8 cellular contexts compared by ENCODE assay signal in the genomic region with DNA sequence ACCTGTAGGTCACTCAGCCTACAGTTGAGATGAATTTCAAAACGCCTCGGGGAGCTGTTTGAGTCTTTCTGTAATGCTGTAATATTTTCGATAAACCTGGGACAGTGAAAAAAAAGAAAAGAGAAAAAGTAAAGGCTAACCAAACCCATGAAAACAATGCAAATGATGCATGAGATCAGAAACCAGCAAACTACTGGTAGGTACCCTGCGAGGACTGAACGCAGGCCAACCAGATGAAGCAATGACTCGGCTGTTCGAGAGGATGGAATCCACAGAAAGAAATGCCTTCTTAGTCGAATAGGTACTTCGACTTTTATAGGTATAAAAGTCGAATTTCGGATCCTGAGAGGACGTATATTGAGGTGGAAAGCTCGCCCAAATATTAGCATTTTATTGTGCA. TPM values are rescaled to one million over a fixed set of nuclear protein-coding genes. Genes with fewer than 3 reads are reported as not detected.
DNase-seq lines count a peak whose midpoint lies in the region; ATAC-seq, FAIRE-seq and TF ChIP-seq lines count a peak whose summit lies in the region.

No MANE protein-coding gene starts in this region.

- in situ Hi-C loops in G401 (cut with HindIII; ENCODE audit: low sequenced_read_pairs): no loop called here
- in situ Hi-C loops in GM12878 (cut with MboI): no loop called here

- BruUV-seq in GM12878 (replicated peaks; lab: Mats Ljungman, UMichigan): TSS peak; percentile 78

- SMC1A ChIA-PET in GM12878 (lab: Charles Lee; ENCODE audit: uncharacterized antibody, unreplicated experiment): interaction anchor here (0.6 to 3.6 kb wide), 3 partner anchors 10 to 1384 kb away, joined by 3 to 14 read pairs (median 7); no protein-coding TSS in a partner anchor

- no peaks in the 10 kb centered on the region for H4K20me1 ChIP-seq in GM12878 (ENCODE audit: control insufficient read depth, insufficient read depth)

- CTCF ChIA-PET in GM12878 (lab: Yijun Ruan, JAX): interaction anchor here (0.9 to 1.0 kb wide), 2 partner anchors 9 kb away, joined by 4 to 6 read pairs; no protein-coding TSS in a partner anchor

- TF ChIP-seq CTCF in GM12878 (IDR thresholded peaks at IDR 0.05 in 2 of 3, conservative IDR thresholded peaks at IDR 0.05 in 1 of 3; ENCODE audit: control insufficient read depth in 2 of 3, extremely low read depth in 1 of 3, insufficient read depth in 1 of 3, low read depth in 3 of 3, low read length in 3 of 3) (no peak), kidney epithelial cell (IDR thresholded peaks at IDR 0.05; ENCODE audit: insufficient read depth, low read length, poor library complexity, severe bottlenecking) (no peak), testis (IDR thresholded peaks at IDR 0.05) (no peak)

- WGBS in GM12878 (ENCODE audit: insufficient coverage, insufficient replicate concordance, low lambda C conversion rate, missing lambda C conversion rate): 16% methylated on average over 13 of the region's 13 CpGs
- 16 to 18% methylated on average over 13 of the region's 13 CpGs for WGBS in testis, 2 donors

- H3K36me3 ChIP-seq in GM12878 (ENCODE audit: control insufficient read depth in 2 of 2, insufficient read depth in 2 of 2, low read length in 1 of 2) (no peaks in the 10 kb centered on the region), kidney epithelial cell (ENCODE audit: control insufficient read depth, insufficient read depth, low read length) (no peaks in the 10 kb centered on the region), testis (ENCODE audit: low read depth, missing control alignments) (no peaks in the 10 kb centered on the region)

- peak overlapping the region; percentile 97 for H2AFZ ChIP-seq in GM12878 (ENCODE audit: control insufficient read depth, low read depth, low read length)

- H3K27me3 ChIP-seq in GM12878 (replicated peaks in 1 of 2; ENCODE audit: control insufficient read depth in 2 of 2, insufficient read depth in 2 of 2, low read length in 1 of 2) (no peaks in the 10 kb centered on the region), kidney epithelial cell (ENCODE audit: control insufficient read depth, insufficient read depth, low read length) (no peaks in the 10 kb centered on the region), testis (no peaks in the 10 kb centered on the region)

- ATAC-seq in GM12878 (peak; percentile 43), HG03108 (IDR thresholded peaks at IDR 0.05; ENCODE audit: unreplicated experiment) (no peak), GM18868 (IDR thresholded peaks at IDR 0.05; ENCODE audit: unreplicated experiment) (no peak)

- TF ChIP-seq EP300 in GM12878 (IDR thresholded peaks at IDR 0.05; ENCODE audit: borderline replicate concordance in 1 of 2, control insufficient read depth in 1 of 2, low read depth in 2 of 2, low read length in 2 of 2): no peak

- H3K27ac ChIP-seq in GM12878 (ENCODE audit: control insufficient read depth, insufficient read depth) (peak overlapping the region; percentile 92), testis (peak overlapping the region in 1 of 2 donors; percentile 50)

- H3K4me1 ChIP-seq in GM12878 (ENCODE audit: control insufficient read depth, insufficient read depth, low read length): peaks cover 4% of the 10 kb centered on the region; the same call in 1 of the 2 replicates
- H3K4me1 ChIP-seq in testis: peaks cover 10% of the 10 kb centered on the region

- peak overlapping the region; percentile 97 for H3K9ac ChIP-seq in GM12878 (ENCODE audit: control insufficient read depth, insufficient read depth, low read length)

- peak; percentile 53 for DNase-seq in G401 (ENCODE audit: low spot score)
- DNase-seq in LHCN-M2 (ENCODE audit: low read depth): peak; percentile 17
- no peak for DNase-seq in GM12878 (ENCODE audit: low read depth, low spot score)
- DNase-seq in kidney epithelial cell (ENCODE audit: low read depth): no peak
- DNase-seq in testis: no peak
- DNase-seq in cerebellar nuclear complex (lab: John Stamatoyannopoulos, UW): no peak

- TF ChIP-seq POLR2A in GM12878 (IDR thresholded peaks at IDR 0.05; ENCODE audit: low read depth, low read length) (no peak), testis (IDR thresholded peaks at IDR 0.05) (no peak)

- no peaks in the 10 kb centered on the region for H3K9me3 ChIP-seq in GM12878 (replicated peaks; ENCODE audit: control insufficient read depth, insufficient read depth, low read length)
- H3K9me3 ChIP-seq in testis: no peaks in the 10 kb centered on the region

- H3K79me2 ChIP-seq in GM12878 (ENCODE audit: control insufficient read depth, insufficient read depth, low read length): peaks cover 35% of the 10 kb centered on the region

- intact Hi-C loops in GM12878 (cut with micrococcal nuclease; ENCODE audit: unreplicated experiment) (no loop called here), testis (cut with DNase I; ENCODE audit: low total_unique reads) (no loop called here)

- peak overlapping the region; percentile 98 for H3K4me3 ChIP-seq in GM12878
- peak overlapping the region; percentile 57 for H3K4me3 ChIP-seq in kidney epithelial cell (ENCODE audit: low read depth, low read length)
- peak overlapping the region; percentile 76 to 84 for H3K4me3 ChIP-seq in testis

- RAD21 ChIA-PET in GM12878 (lab: Charles Lee; ENCODE audit: unreplicated experiment): interaction anchor here (1.0 kb wide), 1 partner anchor 727 kb away, joined by 3 read pairs; no protein-coding TSS in a partner anchor

- TF ChIP-seq RAD21 in GM12878 (IDR thresholded peaks at IDR 0.05; ENCODE audit: insufficient read depth, low read depth, low read length): no peak

- POLR2A ChIA-PET in GM12878 (lab: Charles Lee): interaction anchor here (0.5 to 1.0 kb wide), 3 partner anchors 9 to 51 kb away, joined by 3 to 4 read pairs (median 3); no protein-coding TSS in a partner anchor

- FAIRE-seq in GM12878 (lab: Jason Lieb, UNC): peak; percentile 35

- H3K4me2 ChIP-seq in GM12878 (ENCODE audit: control insufficient read depth, insufficient read depth): peak overlapping the region; percentile 92

TF ChIP-seq in GM12878, 131 proteins besides CTCF, POLR2A, EP300 and RAD21 (continues in another document):
- TF ChIP-seq PAX8 (IDR thresholded peaks at IDR 0.05) (0 out of 2 replicates have a peak, but pooled peaks have one; percentile 71), MEF2B (IDR thresholded peaks at IDR 0.05; ENCODE audit: partially characterized antibody, poor library complexity, severe bottlenecking) (peak; percentile 4), SUZ12 (IDR thresholded peaks at IDR 0.05; ENCODE audit: unreplicated experiment) (no peak)
- TF ChIP-seq, protein P1, sequence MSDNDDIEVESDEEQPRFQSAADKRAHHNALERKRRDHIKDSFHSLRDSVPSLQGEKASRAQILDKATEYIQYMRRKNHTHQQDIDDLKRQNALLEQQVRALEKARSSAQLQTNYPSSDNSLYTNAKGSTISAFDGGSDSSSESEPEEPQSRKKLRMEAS (IDR thresholded peaks at IDR 0.05; ENCODE audit: low read depth, low read length): no peak

RNA-seq across cellular contexts. Expression of gene ATAD5, which starts 0.5 kb away (rescaled TPM):
- total RNA-seq in G401 (2014; rRNA removed; shearing (Covaris generic)): 3.8 and 11.2 TPM in 2 replicates
- total RNA-seq in LHCN-M2 (2014; rRNA removed): 6.9 and 7.4 TPM in 2 replicates
- 0.69 TPM for polyA plus RNA-seq in LHCN-M2 (2012)
- 46.9 and 50.4 TPM in 2 replicates for total RNA-seq in GM12878 (2013; cell fraction: nucleolus; rRNA removed)
- total RNA-seq in GM12878 (2014; rRNA removed): 12.8 and 14.1 TPM in 2 replicates
- total RNA-seq in GM12878 (2014; rRNA removed; fragmentation: Illumina TruSeq; extraction: Trizol): 16.2 and 17.2 TPM in 2 replicates
- 16.0 and 18.0 TPM in 2 replicates for total RNA-seq in GM12878 (2021)
- 2.0 TPM for polyA plus RNA-seq in GM12878 (2011; ENCODE audit: low read depth)
- polyA plus RNA-seq in GM12878 (2011; rRNA removed): 12.4 and 24.6 TPM in 2 replicates
- polyA plus RNA-seq in GM12878 (2011; cell fraction: cytosol; rRNA removed): 3.4 and 3.5 TPM in 2 replicates
- polyA plus RNA-seq in GM12878 (2011; cell fraction: nucleus; rRNA removed): 14.2 and 14.6 TPM in 2 replicates
- polyA plus RNA-seq in GM12878 (2012): 3.7 and 5.9 TPM in 2 replicates
- 13.6 and 16.6 TPM in 2 replicates for polyA plus RNA-seq in GM12878 (2014; fragmentation: Illumina TruSeq; extraction: Trizol)
- polyA plus RNA-seq in GM12878 (2014; fragmentation: Nextera tagmentation; extraction: Ambion mirVana): 1 to 10 TPM; 3.8 to 4.1 TPM
- 7.3 and 10.3 TPM in 2 replicates for polyA plus RNA-seq in GM12878 (2014; rRNA removed)
- polyA plus RNA-seq in GM12878 (2016; fragmentation: Nextera tagmentation; extraction: Ambion mirVana): 10 to 100 TPM; 18.2 to 19.7 TPM
- 7.2 and 8.2 TPM in 2 replicates for polyA minus RNA-seq in GM12878 (2011; rRNA and poly(A)+ RNA removed)
- 8.0 and 9.3 TPM in 2 replicates for polyA minus RNA-seq in GM12878 (2011; cell fraction: cytosol; rRNA and poly(A)+ RNA removed)
- polyA minus RNA-seq in GM12878 (2011; cell fraction: nucleus; rRNA and poly(A)+ RNA removed): 15.5 and 23.7 TPM in 2 replicates
- 2.8 and 3.8 TPM in 2 replicates for total RNA-seq in kidney epithelial cell
- total RNA-seq in testis: 10 to 100 TPM in 1 of 2 donors, 1 to 10 TPM in 1; 5.5 to 10.2 TPM
- polyA plus RNA-seq in testis (ENCODE audit: insufficient read depth, low read depth, low replicate concordance): 0.67 TPM

RNA-seq across cellular contexts. Expression of gene CRLF3, which starts 6.8 kb away (rescaled TPM):
- 21.5 and 25.3 TPM in 2 replicates for total RNA-seq in G401 (2014; rRNA removed; shearing (Covaris generic))
- total RNA-seq in LHCN-M2 (2014; rRNA removed) (12.9 and 14.5 TPM in 2 replicates), GM12878 (2014; rRNA removed) (26.1 and 29.2 TPM in 2 replicates), GM12878 (2014; rRNA removed; fragmentation: Illumina TruSeq; extraction: Trizol) (28.7 and 30.5 TPM in 2 replicates), GM12878 (2021) (22.0 and 23.4 TPM in 2 replicates), kidney epithelial cell (11.6 and 11.7 TPM in 2 replicates), testis (10 to 100 TPM; 19.9 to 23.5 TPM)
- polyA plus RNA-seq in LHCN-M2 (2012): 4.5 TPM
- 22.1 and 23.7 TPM in 2 replicates for total RNA-seq in GM12878 (2013; cell fraction: nucleolus; rRNA removed)
- 14.9 TPM for polyA plus RNA-seq in GM12878 (2011; ENCODE audit: low read depth)
- polyA plus RNA-seq in GM12878 (2011; rRNA removed) (39.2 and 54.3 TPM in 2 replicates), GM12878 (2014; fragmentation: Illumina TruSeq; extraction: Trizol) (27.3 and 38.7 TPM in 2 replicates), GM12878 (2014; fragmentation: Nextera tagmentation; extraction: Ambion mirVana) (10 to 100 TPM; 10.0 to 11.9 TPM), GM12878 (2014; rRNA removed) (18.9 and 21.7 TPM in 2 replicates), GM12878 (2016; fragmentation: Nextera tagmentation; extraction: Ambion mirVana) (10 to 100 TPM; 27.4 to 30.0 TPM), testis (ENCODE audit: insufficient read depth, low read depth, low replicate concordance) (21.8 TPM)
- polyA plus RNA-seq in GM12878 (2011; cell fraction: cytosol; rRNA removed): 18.6 and 23.6 TPM in 2 replicates
- 7.6 and 10.3 TPM in 2 replicates for polyA plus RNA-seq in GM12878 (2011; cell fraction: nucleus; rRNA removed)
- polyA plus RNA-seq in GM12878 (2012): 13.1 and 17.3 TPM in 2 replicates
- 25.8 and 35.8 TPM in 2 replicates for polyA minus RNA-seq in GM12878 (2011; rRNA and poly(A)+ RNA removed)
- polyA minus RNA-seq in GM12878 (2011; cell fraction: cytosol; rRNA and poly(A)+ RNA removed): 14.2 and 16.0 TPM in 2 replicates
- 4.4 and 5.6 TPM in 2 replicates for polyA minus RNA-seq in GM12878 (2011; cell fraction: nucleus; rRNA and poly(A)+ RNA removed)

Comparison
In these comparisons a context has a peak if more than half of its experiments do, and no peak if none do; other contexts are left out.
1. DNase-seq: peak in G401 (single experiment) and LHCN-M2 (single experiment); none in GM12878 (single experiment), kidney epithelial cell (single experiment), testis (single experiment) and cerebellar nuclear complex (0 of 2).
2. Peak in every context shown above with its lines, with median percentiles within 50 percentile points of each other: H3K4me3 ChIP-seq.